ENCODE assay signal across 17 cellular contexts in the genomic region with DNA sequence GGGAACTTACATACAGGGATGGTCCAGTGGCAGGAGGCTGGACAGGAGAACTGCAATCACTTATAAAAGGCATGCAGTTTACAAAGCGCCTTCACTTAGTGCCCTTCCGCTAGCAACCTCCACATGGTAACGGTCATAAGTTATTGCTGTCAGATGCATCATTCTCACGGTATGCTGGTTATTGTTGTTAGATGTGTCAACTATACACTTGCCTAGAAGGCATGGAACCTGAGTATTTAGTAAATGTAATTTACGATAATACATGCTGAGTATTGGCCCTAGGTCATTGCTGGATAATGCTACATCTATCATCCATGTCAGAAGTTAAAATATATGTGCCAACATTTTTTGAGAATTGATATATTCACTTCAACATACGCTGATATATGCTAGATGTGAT.
DNase-seq lines count a peak whose midpoint lies in the region; ATAC-seq and TF ChIP-seq lines count a peak whose summit lies in the region.
"Had no signal": no experiment of that assay in that cellular context is flagged by ENCODE, and none has a peak within 500 bp of the region (broad histone marks: within the 10 kb centered on the region; RNA-seq: fewer than 3 reads in every experiment).

No MANE protein-coding gene starts in this region.

- CTCF ChIA-PET in HEK293T (lab: Yijun Ruan, JAX): no interaction called here

- POLR2A ChIA-PET in HEK293T (lab: Yijun Ruan, JAX): no interaction called here

- ATAC-seq in foreskin keratinocyte (peak; percentile 99), Right ventricle myocardium inferior (no peak), sciatic nerve (no peak)
- ATAC-seq: CD8-positive, alpha-beta T cell; GM23338 had no signal

- no peak overlapping the region for H3K27ac ChIP-seq in foreskin keratinocyte
- H3K27ac ChIP-seq: BLaER1, C4-2B had no signal

- no peak for TF ChIP-seq CTCF in foreskin keratinocyte (conservative IDR thresholded peaks at IDR 0.05)

- intact Hi-C loops in Right ventricle myocardium inferior (cut with DNase I): no loop called here
- intact Hi-C loops in sciatic nerve (cut with DNase I): no loop called here

- H3K27me3 ChIP-seq in foreskin keratinocyte: no peaks in the 10 kb centered on the region
- H3K27me3 ChIP-seq: BLaER1 had no signal

- DNase-seq in A172 (ENCODE audit: low spot score) (peak; percentile 36), HEK293T (ENCODE audit: extremely low spot score) (no peak), M059J (ENCODE audit: low read depth) (peak; percentile 1), foreskin keratinocyte (peak; percentile 67 to 88), Right ventricle myocardium inferior (ENCODE audit: missing footprints) (no peak), sciatic nerve (ENCODE audit: low spot score) (no peak)
- DNase-seq in stimulated activated CD4-positive, alpha-beta T cell treated with anti-CD3 and anti-CD28 coated beads, Interleukin-1b, Interleukin-23, amount 100 ng/mL, for 48 hours: no peak
- DNase-seq: 8988T; Caco-2; CD4-positive, CD25-positive, alpha-beta regulatory T cell; CD8-positive, alpha-beta T cell; DMS153; DND-41; HCEC 1CT had no signal

- H3K4me1 ChIP-seq in foreskin keratinocyte: peaks cover 3% of the 10 kb centered on the region
- H3K4me1 ChIP-seq: BLaER1, Caco-2 had no signal

TF ChIP-seq in HEK293T, 16 proteins besides CTCF, POLR2A, EP300 and RAD21:
- TF ChIP-seq ZNF384 (IDR thresholded peaks at IDR 0.05) (no peak), FOXA1 (IDR thresholded peaks at IDR 0.05) (no peak), SP1 (IDR thresholded peaks at IDR 0.05) (no peak), ARNT (IDR thresholded peaks at IDR 0.05) (peak; percentile 79), CTBP1 (IDR thresholded peaks at IDR 0.05; ENCODE audit: borderline replicate concordance) (peak; percentile 77; the same call in 1 of the 2 replicates), LEF1 (IDR thresholded peaks at IDR 0.05; ENCODE audit: borderline replicate concordance) (0 out of 2 replicates have a peak, but pooled peaks have one; percentile 15)
- TF ChIP-seq, protein P1, sequence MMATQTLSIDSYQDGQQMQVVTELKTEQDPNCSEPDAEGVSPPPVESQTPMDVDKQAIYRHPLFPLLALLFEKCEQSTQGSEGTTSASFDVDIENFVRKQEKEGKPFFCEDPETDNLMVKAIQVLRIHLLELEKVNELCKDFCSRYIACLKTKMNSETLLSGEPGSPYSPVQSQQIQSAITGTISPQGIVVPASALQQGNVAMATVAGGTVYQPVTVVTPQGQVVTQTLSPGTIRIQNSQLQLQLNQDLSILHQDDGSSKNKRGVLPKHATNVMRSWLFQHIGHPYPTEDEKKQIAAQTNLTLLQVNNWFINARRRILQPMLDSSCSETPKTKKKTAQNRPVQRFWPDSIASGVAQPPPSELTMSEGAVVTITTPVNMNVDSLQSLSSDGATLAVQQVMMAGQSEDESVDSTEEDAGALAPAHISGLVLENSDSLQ (IDR thresholded peaks at IDR 0.05): peak; percentile 96

Comparison
In these comparisons a context has a peak if more than half of its experiments do, and no peak if none do; other contexts are left out.
1. DNase-seq: peak in A172 (single experiment), M059J (single experiment) and foreskin keratinocyte (2 of 2); none in HEK293T (single experiment), Right ventricle myocardium inferior (single experiment), sciatic nerve (single experiment) and stimulated activated CD4-positive, alpha-beta T cell treated with anti-CD3 and anti-CD28 coated beads, Interleukin-1b, Interleukin-23, amount 100 ng/mL, for 48 hours (single experiment).